8 cellular contexts compared by ENCODE assay signal in the genomic region with DNA sequence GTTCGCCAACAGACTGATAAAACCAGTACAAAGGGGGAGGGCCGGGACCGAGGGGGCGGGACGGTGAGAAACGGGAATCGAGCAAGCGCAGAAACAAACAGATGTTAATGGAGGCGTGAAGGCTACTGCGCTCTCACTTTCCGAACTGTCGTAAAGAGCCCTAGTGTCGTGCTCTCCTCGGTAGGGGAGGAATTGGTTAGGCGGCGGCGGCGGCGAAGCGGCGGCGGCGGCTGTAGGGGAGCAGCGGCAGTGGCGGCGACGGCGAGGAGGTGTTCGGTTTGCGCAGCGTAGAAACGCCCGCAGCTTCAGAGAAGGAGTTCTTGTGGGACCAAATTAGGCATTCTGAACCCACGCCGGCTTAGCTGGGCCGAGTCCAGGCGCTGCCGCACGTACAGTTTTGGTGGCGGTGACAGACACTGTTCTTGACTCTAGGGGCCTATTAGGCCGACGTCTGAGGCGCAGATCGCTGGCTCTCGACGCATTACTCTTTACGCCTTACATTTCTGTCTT. TPM values are rescaled to one million over a fixed set of nuclear protein-coding genes. Genes with fewer than 3 reads are reported as not detected.
DNase-seq lines count a peak whose midpoint lies in the region; ATAC-seq and TF ChIP-seq lines count a peak whose summit lies in the region.

TSS of gene RNF111 (plus strand) at position 163 of the 510 bp plus-strand sequence. CDS start 43,160 bp downstream, outside the sequence.

- TF ChIP-seq CTCF in Calu3 (IDR thresholded peaks at IDR 0.05; ENCODE audit: unreplicated experiment) (no peak), OCI-LY7 (conservative IDR thresholded peaks at IDR 0.05; ENCODE audit: low read length) (no peak)

- POLR2A ChIA-PET in OCI-LY7 (lab: Charles Lee) = interaction anchor here (1.0 to 1.4 kb wide), 4 partner anchors 12 to 529 kb away, joined by 3 to 8 read pairs (median 5); no protein-coding TSS in a partner anchor

- H3K9me3 Mint-ChIP-seq in Calu3 (ENCODE audit: low read depth, unreplicated experiment) = no peaks in the 10 kb centered on the region

- peaks cover 10% of the 10 kb centered on the region for H3K4me1 Mint-ChIP-seq in Calu3 (ENCODE audit: low read depth, unreplicated experiment)

- BruUV-seq in Calu3 (replicated peaks; lab: Mats Ljungman, UMichigan) (TSS peak; percentile 80), OCI-LY7 (replicated peaks; lab: Mats Ljungman, UMichigan) (no TSS peak)

- peak within 1 kb of the TSS; percentile 96 for H3K27ac Mint-ChIP-seq in Calu3 (ENCODE audit: unreplicated experiment)

- H3K4me2 ChIP-seq in OCI-LY7 (ENCODE audit: low read length) = peak within 1 kb of the TSS; percentile 75

- H3K9me2 ChIP-seq in OCI-LY7 (ENCODE audit: insufficient read depth, low read length) = no peaks in the 10 kb centered on the region

- no peaks in the 10 kb centered on the region for H3K27me3 Mint-ChIP-seq in Calu3 (ENCODE audit: unreplicated experiment)

- H3K9me3 ChIP-seq in OCI-LY7 (ENCODE audit: low read length) = no peaks in the 10 kb centered on the region

- H3K4me3 Mint-ChIP-seq in Calu3 (ENCODE audit: low read depth, unreplicated experiment) = peak within 1 kb of the TSS; percentile 99

- H3K79me2 ChIP-seq in OCI-LY7 (ENCODE audit: insufficient read depth, low read depth, low read length) = peaks cover 54% of the 10 kb centered on the region

- CTCF ChIA-PET in Calu3 (lab: Charles Lee) (interaction anchor here (0.6 kb wide), 2 partner anchors 9 to 117 kb away, joined by 3 read pairs; partner anchors contain the start of gene CCNB2), OCI-LY7 (lab: Charles Lee; ENCODE audit: unreplicated experiment) (interaction anchor here (0.6 kb wide), 1 partner anchor 54 kb away, joined by 7 read pairs; no protein-coding TSS in a partner anchor)

- peak within 1 kb of the TSS; percentile 67 for H3K27ac ChIP-seq in OCI-LY7 (ENCODE audit: low read depth, low read length, poor library complexity, severe bottlenecking)

- peaks cover 28% of the 10 kb centered on the region for H3K36me3 ChIP-seq in OCI-LY7 (ENCODE audit: insufficient read depth, low read length)

- ATAC-seq in GM21447 (IDR thresholded peaks at IDR 0.05; ENCODE audit: unreplicated experiment) = peak; percentile 64

- 0 out of 2 replicates have a peak, but pooled peaks cover 12% of the 10 kb centered on the region for H4K20me1 ChIP-seq in OCI-LY7 (ENCODE audit: insufficient read depth, low read length)

- peaks cover 40% of the 10 kb centered on the region for H3K36me3 Mint-ChIP-seq in Calu3 (ENCODE audit: insufficient read depth, unreplicated experiment)

- peak; percentile 89 for DNase-seq in Calu3
- DNase-seq in HuH-7.5 (ENCODE audit: low spot score) = peak; percentile 54
- peak; percentile 97 for DNase-seq in OCI-LY7 (ENCODE audit: low spot score)
- DNase-seq in activated T-cell treated with anti-CD3 and anti-CD28 coated beads for 1 hour (ENCODE audit: low read depth) = peak; percentile 85
- DNase-seq in epidermal melanocyte (ENCODE audit: insufficient read length, low spot score) = peak; percentile 90
- peak; percentile 90 for DNase-seq in middle frontal gyrus (ENCODE audit: extremely low spot score, low spot score)
- DNase-seq in stimulated activated CD8-positive, alpha-beta memory T cell treated with anti-CD3 and anti-CD28 coated beads, Interleukin-2, amount 100 ng/mL, for 48 hours (ENCODE audit: low read depth in 2 of 2) = peak; percentile 69 to 84

- peak within 1 kb of the TSS; percentile 86 for H3K4me3 ChIP-seq in OCI-LY7 (ENCODE audit: low read depth, low read length, poor library complexity, severe bottlenecking)

- intact Hi-C loops in Calu3 (cut with micrococcal nuclease; ENCODE audit: unreplicated experiment) = no loop called here
- intact Hi-C loops in OCI-LY7 (cut with micrococcal nuclease; ENCODE audit: unreplicated experiment) = no loop called here

- H3K4me1 ChIP-seq in OCI-LY7 (ENCODE audit: insufficient read depth, low read length, poor library complexity, severe bottlenecking) = peaks cover 25% of the 10 kb centered on the region

- peak within 1 kb of the TSS; percentile 99 for H2AFZ ChIP-seq in OCI-LY7 (ENCODE audit: low read length)

RNA-seq across cellular contexts. Expression of gene RNF111, which starts in this region (rescaled TPM):
- 55.2 and 65.8 TPM in 2 replicates for total RNA-seq in Calu3 (2022)
- total RNA-seq in OCI-LY7 (2014; rRNA removed; shearing (Covaris generic)) = 19.2 and 20.4 TPM in 2 replicates
- total RNA-seq in OCI-LY7 (2022) = 41.6 and 42.7 TPM in 2 replicates

Comparison
In these comparisons a context has a peak if more than half of its experiments do, and no peak if none do; other contexts are left out.
1. Peak in every context shown above with its lines: DNase-seq, ATAC-seq, H3K4me3 ChIP-seq and H3K27ac ChIP-seq.